In genomic region chr7:84073476-84073875, GRCh38 we compare ENCODE assay signal across 15 cellular contexts.
DNase-seq lines count a peak whose midpoint lies in the region; ATAC-seq and TF ChIP-seq lines count a peak whose summit lies in the region.
"Had no signal": no experiment of that assay in that cellular context is flagged by ENCODE, and none has a peak within 500 bp of the region (broad histone marks: within the 10 kb centered on the region; RNA-seq: fewer than 3 reads in every experiment).

No MANE protein-coding gene starts in this region.

- H3K36me3 ChIP-seq in heart left ventricle = no peaks in the 10 kb centered on the region
- H3K36me3 ChIP-seq: pancreas had no signal

- H3K9me3 Mint-ChIP-seq in chondrocyte (ENCODE audit: low read depth) (no peaks in the 10 kb centered on the region), nephron progenitor cell (no peaks in the 10 kb centered on the region)
- H3K9me3 Mint-ChIP-seq: activated naive CD4-positive, alpha-beta T cell treated with anti-CD3 and anti-CD28 coated beads, Interleukin-2, amount 50 U/mL, for 72 hours had no signal

- H3K27ac Mint-ChIP-seq in chondrocyte (ENCODE audit: unreplicated experiment) (peak overlapping the region; percentile 79), nephron progenitor cell (peak overlapping the region; percentile 75)
- H3K27ac Mint-ChIP-seq: activated naive CD4-positive, alpha-beta T cell treated with anti-CD3 and anti-CD28 coated beads, Interleukin-2, amount 50 U/mL, for 72 hours had no signal

- DNase-seq in GM04504 (ENCODE audit: low read depth) (peak; percentile 17), NCI-H69 (lab: John Stamatoyannopoulos, UW) (peak; percentile 49), chondrocyte (ENCODE audit: low spot score) (no peak), nephron progenitor cell (no peak), heart left ventricle (no peak)
- DNase-seq: activated CD4-positive, alpha-beta T cell treated with anti-CD3 and anti-CD28 coated beads for 4 hours; C1 segment of cervical spinal cord; mucosa of descending colon; NCI-H1930; pancreas; stimulated activated naive CD8-positive, alpha-beta T cell treated with anti-CD3 and anti-CD28 coated beads, Interleukin-15, Interleukin-2, amounts not matched to agents 100 U/mL and 50 U/mL, for 24 hours had no signal

- H3K4me3 ChIP-seq in heart left ventricle = no peak overlapping the region
- H3K4me3 ChIP-seq: mucosa of descending colon, pancreas had no signal

- no peaks in the 10 kb centered on the region for H3K4me1 ChIP-seq in heart left ventricle
- H3K4me1 ChIP-seq: pancreas had no signal

- H3K4me3 Mint-ChIP-seq in chondrocyte (ENCODE audit: unreplicated experiment) (no peak overlapping the region), nephron progenitor cell (no peak overlapping the region)
- H3K4me3 Mint-ChIP-seq: central memory CD8-positive, alpha-beta T cell had no signal

- 47 to 66% (median 59%) methylated on average over 2 of the region's 2 CpGs for WGBS in heart left ventricle, 4 donors

- H3K27ac ChIP-seq in heart left ventricle = no peak overlapping the region
- H3K27ac ChIP-seq: pancreas had no signal

- no peaks in the 10 kb centered on the region for H3K36me3 Mint-ChIP-seq in chondrocyte (ENCODE audit: low read depth)
- peaks cover 6% of the 10 kb centered on the region for H3K36me3 Mint-ChIP-seq in nephron progenitor cell (ENCODE audit: low read depth)
- H3K36me3 Mint-ChIP-seq: activated naive CD4-positive, alpha-beta T cell treated with anti-CD3 and anti-CD28 coated beads, Interleukin-2, amount 50 U/mL, for 72 hours had no signal

- no peaks in the 10 kb centered on the region for H3K9me3 ChIP-seq in heart left ventricle
- H3K9me3 ChIP-seq: mucosa of descending colon, pancreas had no signal

- TF ChIP-seq CTCF in chondrocyte (IDR thresholded peaks at IDR 0.05) = no peak
- TF ChIP-seq CTCF in nephron progenitor cell (IDR thresholded peaks at IDR 0.05) = no peak
- TF ChIP-seq CTCF in heart left ventricle (IDR thresholded peaks at IDR 0.05) = no peak

- H3K27me3 ChIP-seq in heart left ventricle = no peaks in the 10 kb centered on the region
- H3K27me3 ChIP-seq: pancreas had no signal

- intact Hi-C loops in heart left ventricle (cut with DNase I) = no loop called here

- H3K4me1 Mint-ChIP-seq in chondrocyte (ENCODE audit: low read depth) (peaks cover 23% of the 10 kb centered on the region), nephron progenitor cell (peaks cover 8% of the 10 kb centered on the region)
- H3K4me1 Mint-ChIP-seq: central memory CD8-positive, alpha-beta T cell had no signal

- TF ChIP-seq POLR2A in heart left ventricle (IDR thresholded peaks at IDR 0.05) = no peak

- H3K27me3 Mint-ChIP-seq in chondrocyte (ENCODE audit: low read depth) (no peaks in the 10 kb centered on the region), nephron progenitor cell (ENCODE audit: low read depth, poor library complexity) (no peaks in the 10 kb centered on the region)
- H3K27me3 Mint-ChIP-seq: central memory CD8-positive, alpha-beta T cell had no signal

- no peak for ATAC-seq in heart left ventricle
- ATAC-seq in GM18870 (IDR thresholded peaks at IDR 0.05; ENCODE audit: unreplicated experiment) = no peak
- ATAC-seq in GM21515 (IDR thresholded peaks at IDR 0.05; ENCODE audit: unreplicated experiment) = no peak
- ATAC-seq: activated naive CD4-positive, alpha-beta T cell treated with anti-CD3 and anti-CD28 coated beads, Interleukin-2, amount 50 U/mL, for 72 hours; mucosa of descending colon; pancreas; stimulated activated naive CD8-positive, alpha-beta T cell treated with anti-CD3 and anti-CD28 coated beads, Interleukin-15, Interleukin-2, amounts not matched to agents 100 U/mL and 50 U/mL, for 24 hours had no signal

Comparison
In these comparisons a context has a peak if more than half of its experiments do, and no peak if none do; other contexts are left out.
1. DNase-seq: peak in GM04504 (single experiment) and NCI-H69 (single experiment); none in chondrocyte (single experiment), nephron progenitor cell (single experiment) and heart left ventricle (0 of 5).